15 cellular contexts compared by ENCODE assay signal in the genomic region with DNA sequence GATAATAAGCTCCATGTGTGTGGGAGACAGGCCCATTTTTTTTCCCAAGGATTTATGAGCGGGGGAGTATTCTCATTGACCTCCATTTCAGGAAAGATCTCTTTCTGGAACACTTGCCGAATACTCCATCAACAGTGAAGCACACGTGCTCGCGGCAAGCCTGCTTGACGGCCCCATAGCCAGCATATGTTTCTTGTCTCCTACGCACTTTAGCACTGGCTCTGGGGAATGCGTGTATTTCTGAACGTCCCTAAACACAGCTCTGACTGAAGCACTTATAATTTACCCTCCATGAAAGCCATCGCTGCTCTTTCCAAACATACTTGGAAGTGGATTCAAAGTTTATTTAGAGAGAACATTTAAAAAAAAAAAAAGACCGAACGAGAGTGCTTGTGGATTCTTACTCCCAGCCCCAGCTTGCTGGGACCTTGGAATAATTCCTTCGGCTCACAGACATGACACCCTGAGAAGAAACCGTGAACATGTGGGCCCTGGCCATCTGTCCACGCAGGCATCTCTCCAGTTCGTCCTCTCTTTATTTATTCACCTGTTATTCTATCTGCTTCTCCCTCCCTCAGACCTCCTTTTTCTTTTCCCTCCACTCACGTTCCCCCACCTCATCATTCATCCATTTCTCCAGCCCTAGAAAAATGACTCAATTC.
A peak's percentile ranks its signal among the peaks of the same experiment; 100 is the strongest.
DNase-seq lines count a peak whose midpoint lies in the region; ATAC-seq and TF ChIP-seq lines count a peak whose summit lies in the region.
"Had no signal": no experiment of that assay in that cellular context is flagged by ENCODE, and none has a peak within 500 bp of the region (broad histone marks: within the 10 kb centered on the region; RNA-seq: fewer than 3 reads in every experiment).

No MANE protein-coding gene starts in this region.

- peaks cover 68% of the 10 kb centered on the region for H3K4me1 Mint-ChIP-seq in nephron
- H3K4me1 Mint-ChIP-seq in stimulated activated naive B cell treated with anti-CD40 and anti-IgM and Interleukin-4, amounts not matched to agents 10 μg/mL and 1 μg/mL and 100 μg/mL, for 72 hours, result peaks cover 3 to 5% of the 10 kb centered on the region in 2 donors

- TF ChIP-seq CTCF in body of pancreas (IDR thresholded peaks at IDR 0.05) (no peak), heart right ventricle (IDR thresholded peaks at IDR 0.05) (no peak), nephron (IDR thresholded peaks at IDR 0.05; ENCODE audit: unreplicated experiment in 3 of 3) (no peak), thyroid gland (IDR thresholded peaks at IDR 0.05) (no peak)

- peaks cover 27% of the 10 kb centered on the region for H3K27me3 Mint-ChIP-seq in nephron (ENCODE audit: low read depth)
- peaks cover 0 to 15% of the 10 kb centered on the region in 2 donors for H3K27me3 Mint-ChIP-seq in stimulated activated naive B cell treated with anti-CD40 and anti-IgM and Interleukin-4, amounts not matched to agents 10 μg/mL and 1 μg/mL and 100 μg/mL, for 72 hours
- H3K27me3 Mint-ChIP-seq: stimulated activated naive CD8-positive, alpha-beta T cell treated with anti-CD3 and anti-CD28 coated beads, Interleukin-15, Interleukin-2, amounts not matched to agents 100 ng/mL and 50 ng/mL, for 24 hours had no signal

- DNase-seq in body of pancreas (peak in 1 of 4 donors; percentile 54), heart right ventricle (peak in 1 of 2 donors; percentile 51), thyroid gland (peak; percentile 65 to 80), GM03348 (ENCODE audit: low spot score) (no peak), NCI-H1694 treated with DMSO at 0.1 percent for 48 hours (lab: John Stamatoyannopoulos, UW) (no peak)
- DNase-seq in stimulated activated naive B cell treated with anti-CD40 and anti-IgM and Interleukin-4, amounts not matched to agents 10 μg/mL and 1 μg/mL and 100 μg/mL, for 72 hours, result no peak
- DNase-seq: activated CD4-positive, alpha-beta T cell treated with anti-CD3 and anti-CD28 coated beads for 48 hours; activated naive CD4-positive, alpha-beta T cell treated with anti-CD3 and anti-CD28 coated beads for 36 hours; effector memory CD4-positive, alpha-beta T cell; NCI-H1417; stimulated activated CD4-positive, alpha-beta T cell treated with anti-CD3 and anti-CD28 coated beads, Interleukin-12 subunit alpha, Interleukin-12 subunit beta, amount 100 ng/mL, for 4 hours; T-helper 9 cell had no signal

- peak overlapping the region; percentile 94 to 98 (median 96) for H3K27ac Mint-ChIP-seq in nephron
- no peak overlapping the region for H3K27ac Mint-ChIP-seq in stimulated activated naive B cell treated with anti-CD40 and anti-IgM and Interleukin-4, amounts not matched to agents 10 μg/mL and 1 μg/mL and 100 μg/mL, for 72 hours
- H3K27ac Mint-ChIP-seq: activated naive CD4-positive, alpha-beta T cell treated with anti-CD3 and anti-CD28 coated beads for 36 hours; CD14-positive monocyte; stimulated activated naive CD8-positive, alpha-beta T cell treated with anti-CD3 and anti-CD28 coated beads, Interleukin-15, Interleukin-2, amounts not matched to agents 100 ng/mL and 50 ng/mL, for 24 hours had no signal

- intact Hi-C loops in body of pancreas (cut with DNase I) (no loop called here), heart right ventricle (cut with DNase I) (no loop called here), thyroid gland (cut with DNase I) (loop anchor here (5.0 kb wide), 1 partner anchor 39 kb away; no protein-coding TSS in a partner anchor)

- peak; percentile 38 for ATAC-seq in body of pancreas
- ATAC-seq in heart right ventricle, result peak in 7 of 8 donors; percentile 38 to 85 (median 70)
- ATAC-seq in stimulated activated naive B cell treated with anti-CD40 and anti-IgM and Interleukin-4, amounts not matched to agents 10 μg/mL and 1 μg/mL and 100 μg/mL, for 72 hours (replicated peaks), result no peak

- H3K4me3 ChIP-seq in body of pancreas, result no peak overlapping the region
- no peak overlapping the region for H3K4me3 ChIP-seq in heart right ventricle
- no peak overlapping the region for H3K4me3 ChIP-seq in thyroid gland (replicated peaks in 1 of 3)

- H3K4me1 ChIP-seq in body of pancreas (peaks cover 7% of the 10 kb centered on the region), heart right ventricle (peaks cover 3 to 18% (median 7%) of the 10 kb centered on the region in 9 donors), thyroid gland (peaks cover 48 to 57% of the 10 kb centered on the region in 2 donors)

- H3K36me3 Mint-ChIP-seq in nephron (ENCODE audit: low read depth), result no peaks in the 10 kb centered on the region
- H3K36me3 Mint-ChIP-seq in stimulated activated naive B cell treated with anti-CD40 and anti-IgM and Interleukin-4, amounts not matched to agents 10 μg/mL and 1 μg/mL and 100 μg/mL, for 72 hours, result no peaks in the 10 kb centered on the region
- H3K36me3 Mint-ChIP-seq: CD14-positive monocyte had no signal

- no peaks in the 10 kb centered on the region for H3K9me3 Mint-ChIP-seq in nephron
- no peaks in the 10 kb centered on the region for H3K9me3 Mint-ChIP-seq in stimulated activated naive B cell treated with anti-CD40 and anti-IgM and Interleukin-4, amounts not matched to agents 10 μg/mL and 1 μg/mL and 100 μg/mL, for 72 hours
- H3K9me3 Mint-ChIP-seq: activated naive CD4-positive, alpha-beta T cell treated with anti-CD3 and anti-CD28 coated beads for 36 hours; stimulated activated naive CD8-positive, alpha-beta T cell treated with anti-CD3 and anti-CD28 coated beads, Interleukin-15, Interleukin-2, amounts not matched to agents 100 ng/mL and 50 ng/mL, for 24 hours had no signal

- H3K9me3 ChIP-seq in body of pancreas, result no peaks in the 10 kb centered on the region
- peaks cover 0 to 2% (median 0%) of the 10 kb centered on the region in 11 donors for H3K9me3 ChIP-seq in heart right ventricle
- no peaks in the 10 kb centered on the region for H3K9me3 ChIP-seq in thyroid gland

- H3K36me3 ChIP-seq in body of pancreas (replicated peaks in 1 of 2; ENCODE audit: insufficient read depth in 1 of 2, low read depth in 2 of 2), result no peaks in the 10 kb centered on the region
- H3K36me3 ChIP-seq in heart right ventricle, result no peaks in the 10 kb centered on the region
- no peaks in the 10 kb centered on the region for H3K36me3 ChIP-seq in thyroid gland

- WGBS in body of pancreas, 2 donors, result 42 to 48% methylated on average over 17 of the region's 17 CpGs
- 57 to 70% methylated on average over 17 of the region's 17 CpGs for WGBS in heart right ventricle, 2 donors
- whole genome bisulfite sequencing in thyroid gland, 2 donors, result 22 to 34% methylated on average over 17 of the region's 17 CpGs

- H3K27ac ChIP-seq in body of pancreas (peak overlapping the region in 1 of 4 donors; percentile 32), heart right ventricle (peak overlapping the region in 2 of 10 donors; percentile 28 to 34), thyroid gland (peak overlapping the region; percentile 90 to 96 (median 95))

- H3K27me3 ChIP-seq in body of pancreas, result no peaks in the 10 kb centered on the region
- H3K27me3 ChIP-seq in heart right ventricle, result no peaks in the 10 kb centered on the region
- H3K27me3 ChIP-seq in thyroid gland, result no peaks in the 10 kb centered on the region

- TF ChIP-seq POLR2A in body of pancreas (IDR thresholded peaks at IDR 0.05) (no peak), thyroid gland (IDR thresholded peaks at IDR 0.05) (peak in 1 of 2 donors; percentile 36)

- H3K4me3 Mint-ChIP-seq in nephron, result peak overlapping the region; percentile 55 to 64 (median 61)
- H3K4me3 Mint-ChIP-seq in stimulated activated naive B cell treated with anti-CD40 and anti-IgM and Interleukin-4, amounts not matched to agents 10 μg/mL and 1 μg/mL and 100 μg/mL, for 72 hours, result no peak overlapping the region
- H3K4me3 Mint-ChIP-seq: activated naive CD4-positive, alpha-beta T cell treated with anti-CD3 and anti-CD28 coated beads for 36 hours; CD14-positive monocyte; stimulated activated naive CD8-positive, alpha-beta T cell treated with anti-CD3 and anti-CD28 coated beads, Interleukin-15, Interleukin-2, amounts not matched to agents 100 ng/mL and 50 ng/mL, for 24 hours had no signal

Comparison
In these comparisons a context has a peak if more than half of its experiments do, and no peak if none do; other contexts are left out.
1. ATAC-seq: peak in body of pancreas (single experiment) and heart right ventricle (7 of 8); none in stimulated activated naive B cell treated with anti-CD40 and anti-IgM and Interleukin-4, amounts not matched to agents 10 μg/mL and 1 μg/mL and 100 μg/mL, for 72 hours (0 of 2).
2. DNase-seq: peak in thyroid gland (2 of 2); none in stimulated activated naive B cell treated with anti-CD40 and anti-IgM and Interleukin-4, amounts not matched to agents 10 μg/mL and 1 μg/mL and 100 μg/mL, for 72 hours (single experiment), GM03348 (single experiment) and NCI-H1694 treated with DMSO at 0.1 percent for 48 hours (single experiment).
3. H3K4me3 Mint-ChIP-seq: peak in nephron (3 of 3); none in stimulated activated naive B cell treated with anti-CD40 and anti-IgM and Interleukin-4, amounts not matched to agents 10 μg/mL and 1 μg/mL and 100 μg/mL, for 72 hours (0 of 2).